8 cellular contexts compared by ENCODE assay signal in the genomic region with DNA sequence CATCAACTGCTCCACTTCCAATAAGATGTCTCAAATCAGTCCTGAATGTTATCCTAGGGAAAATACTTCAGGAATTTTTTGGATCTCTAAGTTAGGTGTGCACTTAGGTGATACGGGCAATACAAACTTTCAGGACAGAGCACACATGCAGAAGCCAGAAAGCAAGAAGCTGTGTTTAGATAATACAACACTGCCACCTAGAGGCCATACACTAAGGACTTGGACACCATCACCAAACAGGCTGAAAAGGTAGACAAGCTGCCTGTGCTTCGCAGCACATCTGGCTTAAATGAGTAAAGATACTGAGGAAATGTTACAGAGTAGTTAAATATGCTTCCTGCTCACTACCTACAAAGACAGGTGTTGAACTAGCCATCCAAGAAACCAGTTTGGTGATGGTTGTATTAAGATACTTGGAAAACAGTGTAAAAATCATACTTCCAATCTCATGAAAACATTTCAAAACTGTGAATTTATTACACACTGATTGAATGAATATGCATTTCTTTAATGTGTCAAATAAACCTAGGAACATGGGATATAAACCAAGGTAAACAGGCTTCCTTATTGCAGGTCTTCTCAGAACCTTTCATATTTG. TPM values are rescaled to one million over a fixed set of nuclear protein-coding genes. Genes with fewer than 3 reads are reported as not detected.
DNase-seq lines count a peak whose midpoint lies in the region; ATAC-seq and TF ChIP-seq lines count a peak whose summit lies in the region.

No MANE protein-coding gene starts in this region.

- ATAC-seq in GM21825 (IDR thresholded peaks at IDR 0.05; ENCODE audit: unreplicated experiment) (peak; percentile 67), left lobe of liver (peak; percentile 98), HG03469 (IDR thresholded peaks at IDR 0.05; ENCODE audit: unreplicated experiment) (no peak)

- H3K9ac ChIP-seq in SU-DHL-6 (ENCODE audit: low read length), result no peak overlapping the region

- no peak overlapping the region for H3K4me3 ChIP-seq in SU-DHL-6 (ENCODE audit: insufficient read depth, low read length, poor library complexity, severe bottlenecking)
- H3K4me3 ChIP-seq in choroid plexus epithelial cell (ENCODE audit: low read depth, low read length), result no peak overlapping the region

- no peaks in the 10 kb centered on the region for H3F3A ChIP-seq in SU-DHL-6 (ENCODE audit: insufficient read depth)

- no peaks in the 10 kb centered on the region for H3K9me3 ChIP-seq in SU-DHL-6 (ENCODE audit: insufficient read depth, low read length)

- no peaks in the 10 kb centered on the region for H3K79me2 ChIP-seq in SU-DHL-6 (ENCODE audit: insufficient read depth, low read length)

- H3K9me2 ChIP-seq in SU-DHL-6 (replicated peaks; ENCODE audit: insufficient read depth, low read length), result no peaks in the 10 kb centered on the region

- TF ChIP-seq CTCF in SU-DHL-6 (IDR thresholded peaks at IDR 0.05; ENCODE audit: insufficient read depth, low read length, poor library complexity, severe bottlenecking) (peak; percentile 56), choroid plexus epithelial cell (conservative IDR thresholded peaks at IDR 0.05; ENCODE audit: low read depth, low read length) (peak; percentile 81)

- no peaks in the 10 kb centered on the region for H3K27me3 ChIP-seq in SU-DHL-6 (ENCODE audit: low read length)

- no peaks in the 10 kb centered on the region for H3K36me3 ChIP-seq in SU-DHL-6 (ENCODE audit: low read length)

- H3K27ac ChIP-seq in SU-DHL-6 (ENCODE audit: low read depth, low read length), result no peak overlapping the region

- no peaks in the 10 kb centered on the region for H4K20me1 ChIP-seq in SU-DHL-6 (ENCODE audit: low read depth, low read length)

- no peak overlapping the region for H3K4me2 ChIP-seq in SU-DHL-6 (ENCODE audit: low read depth, low read length, poor library complexity, severe bottlenecking)

- H2AFZ ChIP-seq in SU-DHL-6 (ENCODE audit: low read depth, low read length, severe bottlenecking), result no peak overlapping the region

- DNase-seq in COR-L47 (lab: John Stamatoyannopoulos, UW) (peak; percentile 77), NCI-H187 treated with DMSO at 0.1 percent for 48 hours (lab: John Stamatoyannopoulos, UW) (peak; percentile 56), choroid plexus epithelial cell (ENCODE audit: low read depth) (peak; percentile 94), left lobe of liver (ENCODE audit: low spot score) (no peak), stromal cell of bone marrow (ENCODE audit: low read depth) (peak; percentile 63)

RNA-seq across cellular contexts. Expression of gene RRAGC, which starts 24.2 kb away (rescaled TPM):
- total RNA-seq in left lobe of liver, result 6.9 TPM

RNA-seq across cellular contexts. Expression of gene MYCBP, which starts 37.8 kb away (rescaled TPM):
- total RNA-seq in left lobe of liver, result 10.9 TPM

RNA-seq across cellular contexts. Expression of gene GJA9, which starts 46.1 kb away (rescaled TPM):
- total RNA-seq in left lobe of liver, result not detected
